In the genomic region with DNA sequence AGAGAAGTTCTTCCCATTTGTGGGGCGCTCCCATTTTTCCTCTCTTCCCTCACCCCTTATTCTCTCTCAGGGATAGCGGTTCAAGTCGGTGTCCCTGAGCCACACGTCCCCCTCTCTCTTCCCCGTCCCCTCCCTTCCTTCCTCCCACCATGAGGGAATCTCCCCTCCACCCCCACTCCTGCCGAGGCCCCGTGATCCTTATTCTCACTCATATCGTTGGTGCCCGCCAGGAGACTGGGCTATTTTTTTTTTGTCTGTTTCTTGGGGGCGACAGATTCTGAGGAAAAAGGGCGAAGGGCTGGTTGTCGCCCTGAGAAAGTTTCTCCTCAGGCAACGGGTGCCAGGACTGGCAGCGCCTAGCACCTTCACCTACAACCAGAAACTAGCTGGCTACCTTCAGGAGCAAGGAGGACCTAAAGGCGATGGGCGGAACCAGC, we compare ENCODE assay signal across 1 cellular context.
A peak's percentile ranks its signal among the peaks of the same experiment; 100 is the strongest.
TF ChIP-seq lines count a peak whose summit lies in the region.

No MANE protein-coding gene starts in this region.

TF ChIP-seq in K562, 482 proteins besides CTCF, POLR2A, EP300 and RAD21 (continued from another document and continues in another):
- TF ChIP-seq FIP1L1 (IDR thresholded peaks at IDR 0.05; ENCODE audit: low read depth, low read length, poor library complexity, severe bottlenecking) = no peak
- no peak for TF ChIP-seq KAT2B (IDR thresholded peaks at IDR 0.05; ENCODE audit: low read depth, low read length)
- no peak for TF ChIP-seq NCOR1 (IDR thresholded peaks at IDR 0.05)
- 0 out of 2 replicates have a peak, but pooled peaks have one; percentile 13 for TF ChIP-seq ZNF121 (CRISPR knock-in tag; conservative IDR thresholded peaks at IDR 0.05)
- TF ChIP-seq ZNF253 (CRISPR knock-in tag; conservative IDR thresholded peaks at IDR 0.05) = no peak
- TF ChIP-seq MECOM (CRISPR knock-in tag; IDR thresholded peaks at IDR 0.05) = peak; percentile 78; the same call in 1 of the 2 replicates
- no peak for TF ChIP-seq ARHGAP35 (IDR thresholded peaks at IDR 0.05; ENCODE audit: partially characterized antibody)
- peak; percentile 72 for TF ChIP-seq ZBTB9 (CRISPR knock-in tag; IDR thresholded peaks at IDR 0.05)
- no peak for TF ChIP-seq EHMT2 (IDR thresholded peaks at IDR 0.05)
- TF ChIP-seq ZNF583 (CRISPR knock-in tag; IDR thresholded peaks at IDR 0.05) = peak; percentile 82; the same call in 1 of the 2 replicates
- TF ChIP-seq KLF6 (CRISPR knock-in tag; IDR thresholded peaks at IDR 0.05; ENCODE audit: borderline replicate concordance) = peak; percentile 53; the same call in 1 of the 2 replicates
- TF ChIP-seq, protein P1, sequence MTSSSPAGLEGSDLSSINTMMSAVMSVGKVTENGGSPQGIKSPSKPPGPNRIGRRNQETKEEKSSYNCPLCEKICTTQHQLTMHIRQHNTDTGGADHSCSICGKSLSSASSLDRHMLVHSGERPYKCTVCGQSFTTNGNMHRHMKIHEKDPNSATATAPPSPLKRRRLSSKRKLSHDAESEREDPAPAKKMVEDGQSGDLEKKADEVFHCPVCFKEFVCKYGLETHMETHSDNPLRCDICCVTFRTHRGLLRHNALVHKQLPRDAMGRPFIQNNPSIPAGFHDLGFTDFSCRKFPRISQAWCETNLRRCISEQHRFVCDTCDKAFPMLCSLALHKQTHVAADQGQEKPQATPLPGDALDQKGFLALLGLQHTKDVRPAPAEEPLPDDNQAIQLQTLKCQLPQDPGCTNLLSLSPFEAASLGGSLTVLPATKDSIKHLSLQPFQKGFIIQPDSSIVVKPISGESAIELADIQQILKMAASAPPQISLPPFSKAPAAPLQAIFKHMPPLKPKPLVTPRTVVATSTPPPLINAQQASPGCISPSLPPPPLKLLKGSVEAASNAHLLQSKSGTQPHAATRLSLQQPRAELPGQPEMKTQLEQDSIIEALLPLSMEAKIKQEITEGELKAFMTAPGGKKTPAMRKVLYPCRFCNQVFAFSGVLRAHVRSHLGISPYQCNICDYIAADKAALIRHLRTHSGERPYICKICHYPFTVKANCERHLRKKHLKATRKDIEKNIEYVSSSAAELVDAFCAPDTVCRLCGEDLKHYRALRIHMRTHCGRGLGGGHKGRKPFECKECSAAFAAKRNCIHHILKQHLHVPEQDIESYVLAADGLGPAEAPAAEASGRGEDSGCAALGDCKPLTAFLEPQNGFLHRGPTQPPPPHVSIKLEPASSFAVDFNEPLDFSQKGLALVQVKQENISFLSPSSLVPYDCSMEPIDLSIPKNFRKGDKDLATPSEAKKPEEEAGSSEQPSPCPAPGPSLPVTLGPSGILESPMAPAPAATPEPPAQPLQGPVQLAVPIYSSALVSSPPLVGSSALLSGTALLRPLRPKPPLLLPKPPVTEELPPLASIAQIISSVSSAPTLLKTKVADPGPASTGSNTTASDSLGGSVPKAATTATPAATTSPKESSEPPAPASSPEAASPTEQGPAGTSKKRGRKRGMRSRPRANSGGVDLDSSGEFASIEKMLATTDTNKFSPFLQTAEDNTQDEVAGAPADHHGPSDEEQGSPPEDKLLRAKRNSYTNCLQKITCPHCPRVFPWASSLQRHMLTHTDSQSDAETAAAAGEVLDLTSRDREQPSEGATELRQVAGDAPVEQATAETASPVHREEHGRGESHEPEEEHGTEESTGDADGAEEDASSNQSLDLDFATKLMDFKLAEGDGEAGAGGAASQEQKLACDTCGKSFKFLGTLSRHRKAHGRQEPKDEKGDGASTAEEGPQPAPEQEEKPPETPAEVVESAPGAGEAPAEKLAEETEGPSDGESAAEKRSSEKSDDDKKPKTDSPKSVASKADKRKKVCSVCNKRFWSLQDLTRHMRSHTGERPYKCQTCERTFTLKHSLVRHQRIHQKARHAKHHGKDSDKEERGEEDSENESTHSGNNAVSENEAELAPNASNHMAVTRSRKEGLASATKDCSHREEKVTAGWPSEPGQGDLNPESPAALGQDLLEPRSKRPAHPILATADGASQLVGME (CRISPR knock-in tag; IDR thresholded peaks at IDR 0.05) = no peak
- TF ChIP-seq MXI1 (IDR thresholded peaks at IDR 0.05; ENCODE audit: low read depth, low read length) = no peak
- TF ChIP-seq KDM5B (IDR thresholded peaks at IDR 0.05; ENCODE audit: insufficient replicate concordance, low read depth, low read length) = no peak
- TF ChIP-seq, protein P2, sequence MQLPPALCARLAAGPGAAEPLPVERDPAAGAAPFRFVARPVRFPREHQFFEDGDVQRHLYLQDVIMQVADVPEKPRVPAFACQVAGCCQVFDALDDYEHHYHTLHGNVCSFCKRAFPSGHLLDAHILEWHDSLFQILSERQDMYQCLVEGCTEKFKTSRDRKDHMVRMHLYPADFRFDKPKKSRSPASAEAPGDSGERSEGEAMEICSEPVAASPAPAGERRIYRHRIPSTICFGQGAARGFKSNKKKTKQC (CRISPR knock-in tag; IDR thresholded peaks at IDR 0.05) = no peak
- TF ChIP-seq SMAD4 (CRISPR knock-in tag; conservative IDR thresholded peaks at IDR 0.05) = 0 out of 2 replicates have a peak, but pooled peaks have one; percentile 71
- TF ChIP-seq DMBX1 (CRISPR knock-in tag; IDR thresholded peaks at IDR 0.05; ENCODE audit: borderline replicate concordance) = no peak
- TF ChIP-seq ZNF41 (CRISPR knock-in tag; conservative IDR thresholded peaks at IDR 0.05) = 0 out of 2 replicates have a peak, but pooled peaks have one; percentile 29
- TF ChIP-seq, protein P3, sequence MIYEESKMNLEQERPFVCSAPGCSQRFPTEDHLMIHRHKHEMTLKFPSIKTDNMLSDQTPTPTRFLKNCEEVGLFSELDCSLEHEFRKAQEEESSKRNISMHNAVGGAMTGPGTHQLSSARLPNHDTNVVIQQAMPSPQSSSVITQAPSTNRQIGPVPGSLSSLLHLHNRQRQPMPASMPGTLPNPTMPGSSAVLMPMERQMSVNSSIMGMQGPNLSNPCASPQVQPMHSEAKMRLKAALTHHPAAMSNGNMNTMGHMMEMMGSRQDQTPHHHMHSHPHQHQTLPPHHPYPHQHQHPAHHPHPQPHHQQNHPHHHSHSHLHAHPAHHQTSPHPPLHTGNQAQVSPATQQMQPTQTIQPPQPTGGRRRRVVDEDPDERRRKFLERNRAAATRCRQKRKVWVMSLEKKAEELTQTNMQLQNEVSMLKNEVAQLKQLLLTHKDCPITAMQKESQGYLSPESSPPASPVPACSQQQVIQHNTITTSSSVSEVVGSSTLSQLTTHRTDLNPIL (CRISPR knock-in tag; IDR thresholded peaks at IDR 0.05) = no peak
- 0 out of 2 replicates have a peak, but pooled peaks have one; percentile 56 for TF ChIP-seq ZNF584 (CRISPR knock-in tag; IDR thresholded peaks at IDR 0.05; ENCODE audit: low read depth)
- no peak for TF ChIP-seq HNRNPK (IDR thresholded peaks at IDR 0.05; ENCODE audit: low read depth, low read length, poor library complexity, severe bottlenecking)
- 0 out of 2 replicates have a peak, but pooled peaks have one; percentile 6 for TF ChIP-seq ZNF384 (IDR thresholded peaks at IDR 0.05; ENCODE audit: low read depth, low read length)
- no peak for TF ChIP-seq CBX8 (IDR thresholded peaks at IDR 0.05; ENCODE audit: borderline replicate concordance, extremely low read depth, low read depth, low read length, poor library complexity, severe bottlenecking)
- TF ChIP-seq NFATC3 (IDR thresholded peaks at IDR 0.05) = no peak
- TF ChIP-seq CAMTA2 (CRISPR knock-in tag; conservative IDR thresholded peaks at IDR 0.05) = no peak
- no peak for TF ChIP-seq MIER1 (IDR thresholded peaks at IDR 0.05; ENCODE audit: low read depth)
- TF ChIP-seq ZNF282 (CRISPR knock-in tag; IDR thresholded peaks at IDR 0.05) = no peak
- TF ChIP-seq ILF3 (IDR thresholded peaks at IDR 0.05; ENCODE audit: borderline replicate concordance) = no peak
- TF ChIP-seq PRPF4 (IDR thresholded peaks at IDR 0.05; ENCODE audit: insufficient read depth, low read depth, low read length, poor library complexity, severe bottlenecking) = no peak
- no peak for TF ChIP-seq SAFB2 (IDR thresholded peaks at IDR 0.05; ENCODE audit: borderline replicate concordance, low read depth, low read length, severe bottlenecking)
- TF ChIP-seq SAFB (IDR thresholded peaks at IDR 0.05; ENCODE audit: borderline replicate concordance, low read depth, low read length) = no peak
- TF ChIP-seq PPARD (CRISPR knock-in tag; IDR thresholded peaks at IDR 0.05) = no peak
- no peak for TF ChIP-seq ZSCAN29 (IDR thresholded peaks at IDR 0.05)
- TF ChIP-seq, protein P4, sequence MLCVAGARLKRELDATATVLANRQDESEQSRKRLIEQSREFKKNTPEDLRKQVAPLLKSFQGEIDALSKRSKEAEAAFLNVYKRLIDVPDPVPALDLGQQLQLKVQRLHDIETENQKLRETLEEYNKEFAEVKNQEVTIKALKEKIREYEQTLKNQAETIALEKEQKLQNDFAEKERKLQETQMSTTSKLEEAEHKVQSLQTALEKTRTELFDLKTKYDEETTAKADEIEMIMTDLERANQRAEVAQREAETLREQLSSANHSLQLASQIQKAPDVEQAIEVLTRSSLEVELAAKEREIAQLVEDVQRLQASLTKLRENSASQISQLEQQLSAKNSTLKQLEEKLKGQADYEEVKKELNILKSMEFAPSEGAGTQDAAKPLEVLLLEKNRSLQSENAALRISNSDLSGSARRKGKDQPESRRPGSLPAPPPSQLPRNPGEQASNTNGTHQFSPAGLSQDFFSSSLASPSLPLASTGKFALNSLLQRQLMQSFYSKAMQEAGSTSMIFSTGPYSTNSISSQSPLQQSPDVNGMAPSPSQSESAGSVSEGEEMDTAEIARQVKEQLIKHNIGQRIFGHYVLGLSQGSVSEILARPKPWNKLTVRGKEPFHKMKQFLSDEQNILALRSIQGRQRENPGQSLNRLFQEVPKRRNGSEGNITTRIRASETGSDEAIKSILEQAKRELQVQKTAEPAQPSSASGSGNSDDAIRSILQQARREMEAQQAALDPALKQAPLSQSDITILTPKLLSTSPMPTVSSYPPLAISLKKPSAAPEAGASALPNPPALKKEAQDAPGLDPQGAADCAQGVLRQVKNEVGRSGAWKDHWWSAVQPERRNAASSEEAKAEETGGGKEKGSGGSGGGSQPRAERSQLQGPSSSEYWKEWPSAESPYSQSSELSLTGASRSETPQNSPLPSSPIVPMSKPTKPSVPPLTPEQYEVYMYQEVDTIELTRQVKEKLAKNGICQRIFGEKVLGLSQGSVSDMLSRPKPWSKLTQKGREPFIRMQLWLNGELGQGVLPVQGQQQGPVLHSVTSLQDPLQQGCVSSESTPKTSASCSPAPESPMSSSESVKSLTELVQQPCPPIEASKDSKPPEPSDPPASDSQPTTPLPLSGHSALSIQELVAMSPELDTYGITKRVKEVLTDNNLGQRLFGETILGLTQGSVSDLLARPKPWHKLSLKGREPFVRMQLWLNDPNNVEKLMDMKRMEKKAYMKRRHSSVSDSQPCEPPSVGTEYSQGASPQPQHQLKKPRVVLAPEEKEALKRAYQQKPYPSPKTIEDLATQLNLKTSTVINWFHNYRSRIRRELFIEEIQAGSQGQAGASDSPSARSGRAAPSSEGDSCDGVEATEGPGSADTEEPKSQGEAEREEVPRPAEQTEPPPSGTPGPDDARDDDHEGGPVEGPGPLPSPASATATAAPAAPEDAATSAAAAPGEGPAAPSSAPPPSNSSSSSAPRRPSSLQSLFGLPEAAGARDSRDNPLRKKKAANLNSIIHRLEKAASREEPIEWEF (CRISPR knock-in tag; IDR thresholded peaks at IDR 0.05) = peak; percentile 79; the same call in 1 of the 2 replicates
- no peak for TF ChIP-seq IRF2 (CRISPR knock-in tag; IDR thresholded peaks at IDR 0.05)
- peak; percentile 17; the same call in 1 of the 2 replicates for TF ChIP-seq ATF2 (CRISPR knock-in tag; IDR thresholded peaks at IDR 0.05)
- TF ChIP-seq NR4A1 (CRISPR knock-in tag; IDR thresholded peaks at IDR 0.05) = peak; percentile 80; the same call in 1 of the 2 replicates
- peak; percentile 90 for TF ChIP-seq NR4A1 (tag; IDR thresholded peaks at IDR 0.05)
- TF ChIP-seq ZNF217 (CRISPR knock-in tag; IDR thresholded peaks at IDR 0.05) = 0 out of 2 replicates have a peak, but pooled peaks have one; percentile 14
- TF ChIP-seq ERF (CRISPR knock-in tag; IDR thresholded peaks at IDR 0.05) = peak; percentile 79; the same call in 1 of the 2 replicates
- TF ChIP-seq, protein P5, sequence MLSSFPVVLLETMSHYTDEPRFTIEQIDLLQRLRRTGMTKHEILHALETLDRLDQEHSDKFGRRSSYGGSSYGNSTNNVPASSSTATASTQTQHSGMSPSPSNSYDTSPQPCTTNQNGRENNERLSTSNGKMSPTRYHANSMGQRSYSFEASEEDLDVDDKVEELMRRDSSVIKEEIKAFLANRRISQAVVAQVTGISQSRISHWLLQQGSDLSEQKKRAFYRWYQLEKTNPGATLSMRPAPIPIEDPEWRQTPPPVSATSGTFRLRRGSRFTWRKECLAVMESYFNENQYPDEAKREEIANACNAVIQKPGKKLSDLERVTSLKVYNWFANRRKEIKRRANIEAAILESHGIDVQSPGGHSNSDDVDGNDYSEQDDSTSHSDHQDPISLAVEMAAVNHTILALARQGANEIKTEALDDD (IDR thresholded peaks at IDR 0.05) = no peak
- no peak for TF ChIP-seq MBD2 (IDR thresholded peaks at IDR 0.05; ENCODE audit: borderline replicate concordance, low read depth)
- TF ChIP-seq HEY1 (CRISPR knock-in tag; IDR thresholded peaks at IDR 0.05; ENCODE audit: borderline replicate concordance) = no peak
- TF ChIP-seq XRCC5 (IDR thresholded peaks at IDR 0.05; ENCODE audit: low read depth, low read length) = no peak
- TF ChIP-seq KDM2B (CRISPR knock-in tag; IDR thresholded peaks at IDR 0.05) = 0 out of 2 replicates have a peak, but pooled peaks have one; percentile 39
- no peak for TF ChIP-seq ZNF445 (CRISPR knock-in tag; IDR thresholded peaks at IDR 0.05; ENCODE audit: low read depth)
- no peak for TF ChIP-seq ZNF165 (CRISPR knock-in tag; IDR thresholded peaks at IDR 0.05; ENCODE audit: borderline replicate concordance)
